8 cellular contexts compared by ENCODE assay signal in genomic region chr14:90758959-90759358, GRCh38. TPM values are rescaled to one million over a fixed set of nuclear protein-coding genes. Genes with fewer than 3 reads are reported as not detected.
DNase-seq lines count a peak whose midpoint lies in the region; ATAC-seq lines count a peak whose summit lies in the region.

No MANE protein-coding gene starts in this region.

- ATAC-seq in GM18511 (IDR thresholded peaks at IDR 0.05; ENCODE audit: unreplicated experiment) (peak; percentile 31), GM21381 (IDR thresholded peaks at IDR 0.05; ENCODE audit: unreplicated experiment) (no peak)

- peaks cover 15% of the 10 kb centered on the region for H3K4me1 ChIP-seq in effector memory CD4-positive, alpha-beta T cell (ENCODE audit: control insufficient read depth, insufficient read depth, low read length, poor library complexity, severe bottlenecking)

- no peaks in the 10 kb centered on the region for H3K36me3 ChIP-seq in effector memory CD4-positive, alpha-beta T cell (ENCODE audit: control insufficient read depth, insufficient read depth, low read length)

- peak overlapping the region; percentile 65 for H3K4me3 ChIP-seq in effector memory CD4-positive, alpha-beta T cell (ENCODE audit: insufficient read depth, low read depth, low read length, poor library complexity, severe bottlenecking)

- peak; percentile 12 for DNase-seq in RPMI7951 (ENCODE audit: low read depth)
- no peak for DNase-seq in effector memory CD4-positive, alpha-beta T cell
- DNase-seq in mucosa of gallbladder (ENCODE audit: low spot score) = peak; percentile 40
- DNase-seq in ureter (ENCODE audit: low spot score) = peak; percentile 55
- no peak for DNase-seq in RKO (ENCODE audit: low spot score)
- DNase-seq in H4 (ENCODE audit: low spot score) = no peak

- peak overlapping the region; percentile 68 for H3K27ac ChIP-seq in effector memory CD4-positive, alpha-beta T cell (ENCODE audit: insufficient read depth, low read length, poor library complexity, severe bottlenecking)

- peaks cover 3% of the 10 kb centered on the region for H3K9me3 ChIP-seq in effector memory CD4-positive, alpha-beta T cell (ENCODE audit: control insufficient read depth, low read length)

- no peaks in the 10 kb centered on the region for H3K27me3 ChIP-seq in effector memory CD4-positive, alpha-beta T cell (replicated peaks; ENCODE audit: control insufficient read depth, insufficient read depth, low read length, poor library complexity, severe bottlenecking)

RNA-seq across cellular contexts. Expression of gene TTC7B, which starts 57.3 kb away (rescaled TPM):
- total RNA-seq in RPMI7951 (2014; rRNA removed; shearing (Covaris generic)) = 6.3 and 22.1 TPM in 2 replicates
- 31.5 TPM for total RNA-seq in mucosa of gallbladder
- 68.8 TPM for total RNA-seq in ureter
- total RNA-seq in H4 (2014; rRNA removed; shearing (Covaris generic)) = 11.7 and 15.2 TPM in 2 replicates

Comparison
In these comparisons a context has a peak if more than half of its experiments do, and no peak if none do; other contexts are left out.
1. DNase-seq: peak in RPMI7951 (single experiment), mucosa of gallbladder (single experiment) and ureter (single experiment); none in effector memory CD4-positive, alpha-beta T cell (0 of 3), RKO (single experiment) and H4 (single experiment).